26 cellular contexts compared by ENCODE assay signal in the genomic region with DNA sequence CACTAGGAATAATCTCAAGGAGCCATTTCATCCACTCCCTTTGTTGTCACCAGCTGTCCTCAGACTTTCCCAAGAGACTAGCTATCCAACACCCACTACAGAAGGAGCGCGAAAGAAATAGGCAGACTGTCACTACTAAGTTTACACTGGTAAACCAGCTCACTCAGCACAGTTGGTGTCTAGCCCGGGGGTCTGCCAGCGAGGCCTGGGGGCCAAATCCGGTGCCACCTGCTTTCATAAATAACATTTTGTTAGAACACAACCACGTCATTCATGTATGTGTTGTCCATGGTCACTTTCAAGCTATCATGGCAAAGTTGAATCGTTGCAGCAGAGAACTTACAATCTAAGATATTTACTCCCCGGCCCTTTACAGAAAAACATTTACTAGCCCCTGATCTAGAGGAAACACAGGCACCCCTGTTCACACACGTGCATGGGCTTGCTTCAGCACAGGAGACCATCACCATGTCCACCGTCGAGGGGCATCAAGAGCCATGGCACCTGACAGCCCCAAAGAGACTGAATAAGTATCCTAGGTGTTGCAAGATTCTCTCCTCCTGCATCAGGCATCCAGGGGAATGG.
DNase-seq lines count a peak whose midpoint lies in the region; ATAC-seq and TF ChIP-seq lines count a peak whose summit lies in the region.
"Had no signal": no experiment of that assay in that cellular context is flagged by ENCODE, and none has a peak within 500 bp of the region (broad histone marks: within the 10 kb centered on the region; RNA-seq: fewer than 3 reads in every experiment).

No MANE protein-coding gene starts in this region.

- H4K20me1 ChIP-seq in neural progenitor cell (ENCODE audit: low read depth): peaks cover 19% of the 10 kb centered on the region
- H4K20me1 ChIP-seq in MM.1S (ENCODE audit: insufficient read depth, low read length): no peaks in the 10 kb centered on the region
- H4K20me1 ChIP-seq: BLaER1 treated with 17β-estradiol and CSF1 and Interleukin-3, amounts not matched to agents 10 nM and 100 nM had no signal

- H3K36me3 ChIP-seq in SJCRH30 (no peaks in the 10 kb centered on the region), neural progenitor cell (no peaks in the 10 kb centered on the region), MM.1S (replicated peaks; ENCODE audit: insufficient read depth, low read length) (no peaks in the 10 kb centered on the region)
- H3K36me3 ChIP-seq: BLaER1 treated with 17β-estradiol and CSF1 and Interleukin-3, amounts not matched to agents 10 nM and 100 nM had no signal

- no peaks in the 10 kb centered on the region for H3K9me3 ChIP-seq in SJCRH30 (replicated peaks)
- no peaks in the 10 kb centered on the region for H3K9me3 ChIP-seq in neural progenitor cell (ENCODE audit: low read depth)
- H3K9me3 ChIP-seq in MM.1S (replicated peaks; ENCODE audit: insufficient read depth, low read length): no peaks in the 10 kb centered on the region
- H3K9me3 ChIP-seq: BLaER1 treated with 17β-estradiol and CSF1 and Interleukin-3, amounts not matched to agents 10 nM and 100 nM had no signal

- H3K9me3 Mint-ChIP-seq in neural progenitor cell: peaks cover 6% of the 10 kb centered on the region
- H3K9me3 Mint-ChIP-seq in progenitor cell of endocrine pancreas (ENCODE audit: low read depth): no peaks in the 10 kb centered on the region
- H3K9me3 Mint-ChIP-seq: CD4-positive, alpha-beta T cell had no signal

- H3K27me3 Mint-ChIP-seq in neural progenitor cell (ENCODE audit: insufficient read depth, low read depth) (peaks cover 74% of the 10 kb centered on the region), progenitor cell of endocrine pancreas (peaks cover 11% of the 10 kb centered on the region)
- H3K27me3 Mint-ChIP-seq: CD4-positive, alpha-beta T cell had no signal

- peaks cover 50% of the 10 kb centered on the region for H3F3A ChIP-seq in neural progenitor cell (ENCODE audit: low read depth)
- no peaks in the 10 kb centered on the region for H3F3A ChIP-seq in MM.1S (ENCODE audit: insufficient read depth, low read length)

- H3K4me2 ChIP-seq in neural progenitor cell (peak overlapping the region; percentile 40), MM.1S (ENCODE audit: low read depth, low read length) (no peak overlapping the region)
- H3K4me2 ChIP-seq: BLaER1 treated with 17β-estradiol and CSF1 and Interleukin-3, amounts not matched to agents 10 nM and 100 nM; PC-9 had no signal

- no peaks in the 10 kb centered on the region for H3K27me3 ChIP-seq in SJCRH30
- H3K27me3 ChIP-seq in neural progenitor cell: peaks cover 42% of the 10 kb centered on the region
- H3K27me3 ChIP-seq in MM.1S (replicated peaks; ENCODE audit: insufficient read depth, low read length): no peaks in the 10 kb centered on the region
- H3K27me3 ChIP-seq: BLaER1 treated with 17β-estradiol and CSF1 and Interleukin-3, amounts not matched to agents 10 nM and 100 nM had no signal

- H3K4me3 Mint-ChIP-seq in neural progenitor cell (no peak overlapping the region), progenitor cell of endocrine pancreas (ENCODE audit: low read depth) (no peak overlapping the region)
- H3K4me3 Mint-ChIP-seq: CD4-positive, alpha-beta T cell had no signal

- H3K4me1 Mint-ChIP-seq in neural progenitor cell: peaks cover 44% of the 10 kb centered on the region
- no peaks in the 10 kb centered on the region for H3K4me1 Mint-ChIP-seq in progenitor cell of endocrine pancreas (ENCODE audit: low read depth)

- no peak overlapping the region for H3K9ac ChIP-seq in neural progenitor cell
- H3K9ac ChIP-seq in MM.1S (ENCODE audit: low read length): no peak overlapping the region
- H3K9ac ChIP-seq: BLaER1 treated with 17β-estradiol and CSF1 and Interleukin-3, amounts not matched to agents 10 nM and 100 nM had no signal

- DNase-seq in DMS 273 (lab: John Stamatoyannopoulos, UW; ENCODE audit: unreplicated experiment) (peak; percentile 73), SJCRH30 (peak; percentile 17 to 40), islet precursor cell (peak; percentile 51), neural progenitor cell (ENCODE audit: low spot score) (peak; percentile 39), progenitor cell of endocrine pancreas (ENCODE audit: low spot score, unreplicated experiment) (no peak), MM.1S (no peak), Right ventricle myocardium inferior (ENCODE audit: missing footprints) (no peak)
- DNase-seq: AML-193; CD4-positive, alpha-beta T cell; DMS79; EL; GDM1; Karpas-422; NCI-H1092 treated with DMSO at 0.1 percent for 48 hours; NCI-H1436; NCI-H187; NCI-H2081 treated with DMSO at 0.1 percent for 48 hours; NCI-H524 treated with DMSO at 0.1 percent for 48 hours; NCI-H774; PC-9; Right ventricle myocardium superior had no signal

- H3K9me2 ChIP-seq in MM.1S (replicated peaks; ENCODE audit: insufficient read depth, low read length): no peaks in the 10 kb centered on the region

- no peak for ATAC-seq in Right ventricle myocardium inferior
- ATAC-seq in HG03460 (IDR thresholded peaks at IDR 0.05; ENCODE audit: unreplicated experiment): no peak
- ATAC-seq: GM12878, HCT116, HepG2 had no signal

- no peaks in the 10 kb centered on the region for H3K4me1 ChIP-seq in SJCRH30
- peaks cover 54% of the 10 kb centered on the region for H3K4me1 ChIP-seq in neural progenitor cell
- no peaks in the 10 kb centered on the region for H3K4me1 ChIP-seq in MM.1S (ENCODE audit: low read length)
- H3K4me1 ChIP-seq: BLaER1 treated with 17β-estradiol and CSF1 and Interleukin-3, amounts not matched to agents 10 nM and 100 nM had no signal

- H3K27ac Mint-ChIP-seq in neural progenitor cell: no peak overlapping the region
- H3K27ac Mint-ChIP-seq in progenitor cell of endocrine pancreas: no peak overlapping the region
- H3K27ac Mint-ChIP-seq: CD4-positive, alpha-beta T cell had no signal

- H3K36me3 Mint-ChIP-seq in neural progenitor cell (no peaks in the 10 kb centered on the region), progenitor cell of endocrine pancreas (ENCODE audit: insufficient read depth) (no peaks in the 10 kb centered on the region)

- H3K4me3 ChIP-seq in SJCRH30 (no peak overlapping the region), neural progenitor cell (no peak overlapping the region), MM.1S (ENCODE audit: low read length) (no peak overlapping the region)
- H3K4me3 ChIP-seq: BLaER1 treated with 17β-estradiol and CSF1 and Interleukin-3, amounts not matched to agents 10 nM and 100 nM; GM12878; PC-9 had no signal

- TF ChIP-seq CTCF in neural progenitor cell (IDR thresholded peaks at IDR 0.05): no peak
- TF ChIP-seq CTCF in progenitor cell of endocrine pancreas (IDR thresholded peaks at IDR 0.05; ENCODE audit: unreplicated experiment): no peak
- TF ChIP-seq CTCF in MM.1S (IDR thresholded peaks at IDR 0.05; ENCODE audit: low read length): no peak

- H3K27ac ChIP-seq in SJCRH30 (no peak overlapping the region), neural progenitor cell (no peak overlapping the region), MM.1S (ENCODE audit: low read length) (no peak overlapping the region)
- H3K27ac ChIP-seq: BLaER1 treated with 17β-estradiol and CSF1 and Interleukin-3, amounts not matched to agents 10 nM and 100 nM; PC-9 had no signal

- no peak overlapping the region for H2AFZ ChIP-seq in neural progenitor cell (replicated peaks)
- H2AFZ ChIP-seq in MM.1S (ENCODE audit: low read length): no peak overlapping the region
- H2AFZ ChIP-seq: PC-9 had no signal

- intact Hi-C loops in Right ventricle myocardium inferior (cut with DNase I): no loop called here

- H3K79me2 ChIP-seq in neural progenitor cell (ENCODE audit: low read depth) (no peaks in the 10 kb centered on the region), MM.1S (ENCODE audit: low read length) (no peaks in the 10 kb centered on the region)

Comparison
In these comparisons a context has a peak if more than half of its experiments do, and no peak if none do; other contexts are left out.
1. DNase-seq: peak in DMS 273 (single experiment), SJCRH30 (2 of 2), islet precursor cell (single experiment) and neural progenitor cell (single experiment); none in progenitor cell of endocrine pancreas (single experiment), MM.1S (single experiment) and Right ventricle myocardium inferior (single experiment).